Comparison of ENCODE assay signal across 26 cellular contexts in genomic region chr7:78022165-78022564, GRCh38.
A peak's percentile ranks its signal among the peaks of the same experiment; 100 is the strongest.
DNase-seq lines count a peak whose midpoint lies in the region; ATAC-seq, FAIRE-seq and TF ChIP-seq lines count a peak whose summit lies in the region.
"Had no signal": no experiment of that assay in that cellular context is flagged by ENCODE, and none has a peak within 500 bp of the region (broad histone marks: within the 10 kb centered on the region; RNA-seq: fewer than 3 reads in every experiment).

No MANE protein-coding gene starts in this region.

- CTCF ChIA-PET in K562 (lab: Yijun Ruan, JAX; ENCODE audit: low intra/inter-chr PET ratio) = no interaction called here

- no peak for FAIRE-seq in K562 (lab: Jason Lieb, UNC)
- FAIRE-seq: A204.1, D721Med, GM12878, GM12892, GM18507 had no signal

- intact Hi-C loops in K562 (cut with micrococcal nuclease) = loop anchor here (5.0 to 10.0 kb wide), 2 partner anchors 413 to 1995 kb away; no protein-coding TSS in a partner anchor

- no peaks in the 10 kb centered on the region for H4K20me1 ChIP-seq in K562 (replicated peaks; ENCODE audit: control insufficient read depth, insufficient read depth, low read length)
- H4K20me1 ChIP-seq: BLaER1 had no signal

- H3K4me3 ChIP-seq in K562 = no peak overlapping the region
- H3K4me3 ChIP-seq: BLaER1, GM12878 had no signal

- H2AFZ ChIP-seq in K562 (ENCODE audit: low read depth, low read length) = no peak overlapping the region

- H3K9ac ChIP-seq in K562 (ENCODE audit: insufficient read depth in 1 of 2, low read depth in 2 of 2, low read length in 2 of 2) = no peak overlapping the region
- H3K9ac ChIP-seq: BLaER1 had no signal

- TF ChIP-seq POLR2A in K562 (conservative IDR thresholded peaks at IDR 0.05) = no peak

- no peaks in the 10 kb centered on the region for H3K36me3 ChIP-seq in K562 (ENCODE audit: control insufficient read depth, insufficient read depth, low read length)
- H3K36me3 ChIP-seq: BE2C, BLaER1 had no signal

- DNase-seq in NOMO-1 (lab: John Stamatoyannopoulos, UW; ENCODE audit: unreplicated experiment in 2 of 2) (peak; percentile 15 to 49), NOMO-1 treated with dmso at 0.1 percent for 144 hours (lab: John Stamatoyannopoulos, UW; ENCODE audit: unreplicated experiment) (no peak), NCI-H69 (lab: John Stamatoyannopoulos, UW) (peak; percentile 20), K562 (ENCODE audit: extremely low read depth in 1 of 4, low spot score in 3 of 4) (no peak), NCI-H1930 (lab: John Stamatoyannopoulos, UW) (no peak), NCI-H1417 treated with DMSO at 0.1 percent for 48 hours (lab: John Stamatoyannopoulos, UW) (no peak), DMS153 (lab: John Stamatoyannopoulos, UW) (no peak)
- DNase-seq: 8988T; ACHN; BE2C; C1 segment of cervical spinal cord; Caco-2; Calu3; CD4-positive, CD25-positive, alpha-beta regulatory T cell; CD8-positive, alpha-beta T cell; DMS53; DMS79; DND-41; EL; GDM1 had no signal

- no peak for ATAC-seq in K562
- ATAC-seq: CD8-positive, alpha-beta T cell; GM12878 had no signal

- POLR2A ChIA-PET in K562 (lab: Yijun Ruan, JAX) = no interaction called here

- H3K27ac ChIP-seq in K562 (ENCODE audit: extremely low read depth, low read depth, low read length) = no peak overlapping the region
- H3K27ac ChIP-seq: BLaER1 had no signal

- 4% methylated on average over 1 of the region's 1 CpG for WGBS in K562 (ENCODE audit: insufficient coverage, low coverage, missing lambda C conversion rate)

- H3K4me1 ChIP-seq in K562 (replicated peaks in 1 of 2; ENCODE audit: control insufficient read depth in 2 of 2, insufficient read depth in 2 of 2, low read length in 2 of 2) = peaks cover 14 to 16% of the 10 kb centered on the region in 2 experiments

- TF ChIP-seq CTCF in K562 (IDR thresholded peaks at IDR 0.05 in 2 of 3, conservative IDR thresholded peaks at IDR 0.05 in 1 of 3; ENCODE audit: insufficient read depth in 2 of 3, low read depth in 1 of 3, low read length in 3 of 3) = no peak

- no peaks in the 10 kb centered on the region for H3K9me3 ChIP-seq in K562 (replicated peaks; ENCODE audit: control insufficient read depth, insufficient read depth, low read depth, low read length)
- H3K9me3 ChIP-seq: BE2C, BLaER1, Caco-2 had no signal

- in situ Hi-C loops in K562 (cut with MboI) = no loop called here

- H3K27me3 ChIP-seq in K562 (ENCODE audit: control insufficient read depth in 2 of 2, insufficient read depth in 2 of 2, low read length in 2 of 2) = peaks cover 12 to 20% of the 10 kb centered on the region in 2 experiments; a peak in 4 of 5 replicates
- H3K27me3 ChIP-seq: BE2C had no signal

- H3K79me2 ChIP-seq in K562 (ENCODE audit: control insufficient read depth, insufficient read depth, low read length) = peaks cover 16% of the 10 kb centered on the region; the same call in 2 of the 3 replicates

- H3K4me2 ChIP-seq in K562 (ENCODE audit: insufficient read depth, low read length) = no peak overlapping the region
- H3K4me2 ChIP-seq: BLaER1 had no signal

- TF ChIP-seq RAD21 in K562 (CRISPR knock-in tag; conservative IDR thresholded peaks at IDR 0.05 in 1 of 2, IDR thresholded peaks at IDR 0.05 in 1 of 2) = no peak

- BruUV-seq in K562 (replicated peaks; lab: Mats Ljungman, UMichigan) = no TSS peak

- no peaks in the 10 kb centered on the region for H3K9me1 ChIP-seq in K562 (ENCODE audit: control insufficient read depth, insufficient read depth, low read length)

- no peak for TF ChIP-seq EP300 in K562 (IDR thresholded peaks at IDR 0.05; ENCODE audit: low read length)

TF ChIP-seq in K562, 482 proteins besides CTCF, POLR2A, EP300 and RAD21:
- TF ChIP-seq CEBPG (CRISPR knock-in tag; IDR thresholded peaks at IDR 0.05) (no peak), CEBPG (tag; conservative IDR thresholded peaks at IDR 0.05 in 1 of 2, IDR thresholded peaks at IDR 0.05 in 1 of 2) (peak in 1 of 2 experiments; percentile 54; a peak in 2 of 4 replicates), MTA2 (IDR thresholded peaks at IDR 0.05; ENCODE audit: low read depth) (no peak), HMBOX1 (IDR thresholded peaks at IDR 0.05) (peak; percentile 61), ETS1 (conservative IDR thresholded peaks at IDR 0.05; ENCODE audit: control insufficient read depth, low read depth, low read length) (no peak), RHOXF2B (CRISPR knock-in tag; conservative IDR thresholded peaks at IDR 0.05) (no peak)

Comparison
In these comparisons a context has a peak if more than half of its experiments do, and no peak if none do; other contexts are left out.
1. DNase-seq: peak in NOMO-1 (2 of 2) and NCI-H69 (single experiment); none in NOMO-1 treated with dmso at 0.1 percent for 144 hours (single experiment), K562 (0 of 4), NCI-H1930 (0 of 2), NCI-H1417 treated with DMSO at 0.1 percent for 48 hours (single experiment) and DMS153 (single experiment).